Comparison of ENCODE assay signal across 2 cellular contexts in the genomic region with DNA sequence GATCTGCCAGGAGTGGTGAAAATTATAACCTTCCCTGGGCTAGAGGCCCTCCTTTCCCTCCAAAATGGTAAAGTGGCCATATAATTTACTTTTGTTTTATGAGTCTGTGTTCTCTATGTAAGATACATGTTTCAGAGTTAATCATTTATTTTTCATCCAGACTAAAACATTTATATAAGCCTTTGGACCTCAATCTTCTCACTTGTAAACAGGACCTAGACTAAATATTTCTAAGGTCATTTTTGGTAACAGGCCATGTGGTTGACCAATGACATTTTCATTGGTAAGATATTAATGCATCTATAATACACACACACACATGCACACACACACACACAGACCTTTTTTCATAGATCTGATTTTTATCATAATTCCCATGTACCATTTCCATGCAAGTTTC.
TF ChIP-seq lines count a peak whose summit lies in the region.

No MANE protein-coding gene starts in this region.

TF ChIP-seq in liver, 16 proteins besides CTCF, POLR2A, EP300 and RAD21 (continued from another document):
- TF ChIP-seq, protein P1, sequence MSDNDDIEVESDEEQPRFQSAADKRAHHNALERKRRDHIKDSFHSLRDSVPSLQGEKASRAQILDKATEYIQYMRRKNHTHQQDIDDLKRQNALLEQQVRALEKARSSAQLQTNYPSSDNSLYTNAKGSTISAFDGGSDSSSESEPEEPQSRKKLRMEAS (IDR thresholded peaks at IDR 0.05) = no peak
- TF ChIP-seq RXRA (IDR thresholded peaks at IDR 0.05) = peak in 1 of 2 donors; percentile 15
- no peak for TF ChIP-seq JUND (IDR thresholded peaks at IDR 0.05)
- no peak for TF ChIP-seq GABPA (IDR thresholded peaks at IDR 0.05 in 1 of 2, conservative IDR thresholded peaks at IDR 0.05 in 1 of 2)
- no peak for TF ChIP-seq FOXA1 (IDR thresholded peaks at IDR 0.05)
- peak; percentile 61 to 72 for TF ChIP-seq HNF4A (conservative IDR thresholded peaks at IDR 0.05)
- TF ChIP-seq, protein P2, sequence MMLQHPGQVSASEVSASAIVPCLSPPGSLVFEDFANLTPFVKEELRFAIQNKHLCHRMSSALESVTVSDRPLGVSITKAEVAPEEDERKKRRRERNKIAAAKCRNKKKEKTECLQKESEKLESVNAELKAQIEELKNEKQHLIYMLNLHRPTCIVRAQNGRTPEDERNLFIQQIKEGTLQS (IDR thresholded peaks at IDR 0.05) = no peak
- TF ChIP-seq EGR1 (IDR thresholded peaks at IDR 0.05; ENCODE audit: low read depth in 2 of 2) = no peak

TF ChIP-seq in HepG2, 621 proteins besides CTCF, POLR2A, EP300 and RAD21 (continued from another document):
- TF ChIP-seq, protein P3, sequence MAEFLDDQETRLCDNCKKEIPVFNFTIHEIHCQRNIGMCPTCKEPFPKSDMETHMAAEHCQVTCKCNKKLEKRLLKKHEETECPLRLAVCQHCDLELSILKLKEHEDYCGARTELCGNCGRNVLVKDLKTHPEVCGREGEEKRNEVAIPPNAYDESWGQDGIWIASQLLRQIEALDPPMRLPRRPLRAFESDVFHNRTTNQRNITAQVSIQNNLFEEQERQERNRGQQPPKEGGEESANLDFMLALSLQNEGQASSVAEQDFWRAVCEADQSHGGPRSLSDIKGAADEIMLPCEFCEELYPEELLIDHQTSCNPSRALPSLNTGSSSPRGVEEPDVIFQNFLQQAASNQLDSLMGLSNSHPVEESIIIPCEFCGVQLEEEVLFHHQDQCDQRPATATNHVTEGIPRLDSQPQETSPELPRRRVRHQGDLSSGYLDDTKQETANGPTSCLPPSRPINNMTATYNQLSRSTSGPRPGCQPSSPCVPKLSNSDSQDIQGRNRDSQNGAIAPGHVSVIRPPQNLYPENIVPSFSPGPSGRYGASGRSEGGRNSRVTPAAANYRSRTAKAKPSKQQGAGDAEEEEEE (CRISPR knock-in tag; IDR thresholded peaks at IDR 0.05; ENCODE audit: borderline replicate concordance) = no peak
- TF ChIP-seq, protein P4, sequence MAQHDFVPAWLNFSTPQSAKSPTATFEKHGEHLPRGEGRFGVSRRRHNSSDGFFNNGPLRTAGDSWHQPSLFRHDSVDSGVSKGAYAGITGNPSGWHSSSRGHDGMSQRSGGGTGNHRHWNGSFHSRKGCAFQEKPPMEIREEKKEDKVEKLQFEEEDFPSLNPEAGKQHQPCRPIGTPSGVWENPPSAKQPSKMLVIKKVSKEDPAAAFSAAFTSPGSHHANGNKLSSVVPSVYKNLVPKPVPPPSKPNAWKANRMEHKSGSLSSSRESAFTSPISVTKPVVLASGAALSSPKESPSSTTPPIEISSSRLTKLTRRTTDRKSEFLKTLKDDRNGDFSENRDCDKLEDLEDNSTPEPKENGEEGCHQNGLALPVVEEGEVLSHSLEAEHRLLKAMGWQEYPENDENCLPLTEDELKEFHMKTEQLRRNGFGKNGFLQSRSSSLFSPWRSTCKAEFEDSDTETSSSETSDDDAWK (CRISPR knock-in tag; IDR thresholded peaks at IDR 0.05) = no peak
